ENCODE assay signal across 8 cellular contexts in the genomic region with DNA sequence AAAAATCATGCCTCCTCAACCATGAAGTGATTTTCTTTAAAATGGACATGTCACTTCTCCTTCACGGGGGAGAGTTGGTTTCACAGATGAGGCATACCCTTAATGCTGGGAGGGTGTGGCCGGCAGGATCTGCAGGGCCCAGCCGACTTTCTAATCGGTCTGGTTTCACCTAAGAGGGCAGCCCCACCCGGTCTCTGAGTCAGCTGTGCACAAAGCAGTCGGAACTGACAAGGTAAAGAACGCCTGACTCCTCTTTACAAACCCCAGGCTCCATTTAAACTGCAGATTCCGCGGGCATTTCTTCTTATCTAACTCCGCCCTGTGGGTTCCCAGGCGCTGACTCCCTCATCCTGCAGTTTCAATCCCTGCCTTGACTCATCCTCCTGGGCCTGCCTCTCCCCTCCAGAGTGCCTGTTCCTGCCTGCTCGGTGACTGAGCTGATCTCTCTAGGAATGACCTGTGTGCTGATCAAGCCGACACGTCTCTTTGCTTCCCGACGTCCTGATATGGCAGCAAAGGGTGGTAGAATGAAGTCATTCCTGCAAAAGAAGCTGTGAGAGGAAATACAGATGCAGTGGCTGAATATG.
DNase-seq lines count a peak whose midpoint lies in the region; ATAC-seq, FAIRE-seq and TF ChIP-seq lines count a peak whose summit lies in the region.

No MANE protein-coding gene starts in this region.

- peak; percentile 67 for ATAC-seq in GM19351 (IDR thresholded peaks at IDR 0.05; ENCODE audit: unreplicated experiment)
- peak in 3 of 4 donors; percentile 42 to 76 (median 52) for ATAC-seq in pancreas
- no peak for ATAC-seq in HG03095 (IDR thresholded peaks at IDR 0.05; ENCODE audit: unreplicated experiment)
- ATAC-seq in activated T-helper 17 cell treated with anti-CD3 and anti-CD28 coated beads, Interleukin-2, amount 50 U/mL, for 72 hours (replicated peaks), result no peak

- H3K9me3 Mint-ChIP-seq in activated T-helper 17 cell treated with anti-CD3 and anti-CD28 coated beads, Interleukin-2, amount 50 U/mL, for 72 hours, result no peaks in the 10 kb centered on the region

- FAIRE-seq in pancreas (lab: Jason Lieb, UNC), result no peak

- TF ChIP-seq POLR2A in esophagus squamous epithelium (IDR thresholded peaks at IDR 0.05), result no peak

- H3K27ac ChIP-seq in esophagus squamous epithelium (peak overlapping the region; percentile 46 to 72 (median 66)), pancreas (no peak overlapping the region)

- no peak overlapping the region for H3K4me3 Mint-ChIP-seq in activated T-helper 17 cell treated with anti-CD3 and anti-CD28 coated beads, Interleukin-2, amount 50 U/mL, for 72 hours

- in situ Hi-C loops in KBM-7 (cut with MboI; ENCODE audit: low pct_unique_long_range_greater_than_20kb, low sequenced_read_pairs), result no loop called here

- H3K4me1 ChIP-seq in esophagus squamous epithelium (peaks cover 7 to 42% (median 9%) of the 10 kb centered on the region in 3 donors), pancreas (peaks cover 0 to 11% (median 7%) of the 10 kb centered on the region in 3 donors)

- H3K27me3 ChIP-seq in esophagus squamous epithelium, result no peaks in the 10 kb centered on the region
- peaks cover 0 to 4% (median 0%) of the 10 kb centered on the region in 4 donors for H3K27me3 ChIP-seq in pancreas

- WGBS in esophagus squamous epithelium, 2 donors, result 15 to 22% methylated on average over 13 to 14 of the region's 16 CpGs
- WGBS in pancreas, 2 donors, result 38 to 39% methylated on average over 16 of the region's 16 CpGs

- H3K36me3 ChIP-seq in esophagus squamous epithelium (no peaks in the 10 kb centered on the region), pancreas (no peaks in the 10 kb centered on the region)

- peak overlapping the region in 3 of 4 donors; percentile 3 to 19 (median 10) for H3K4me3 ChIP-seq in esophagus squamous epithelium
- no peak overlapping the region for H3K4me3 ChIP-seq in pancreas

- TF ChIP-seq CTCF in esophagus squamous epithelium (IDR thresholded peaks at IDR 0.05), result no peak
- no peak for TF ChIP-seq CTCF in pancreas (IDR thresholded peaks at IDR 0.05)

- H3K36me3 Mint-ChIP-seq in activated T-helper 17 cell treated with anti-CD3 and anti-CD28 coated beads, Interleukin-2, amount 50 U/mL, for 72 hours (ENCODE audit: low read depth), result no peaks in the 10 kb centered on the region

- H3K4me1 Mint-ChIP-seq in activated T-helper 17 cell treated with anti-CD3 and anti-CD28 coated beads, Interleukin-2, amount 50 U/mL, for 72 hours, result no peaks in the 10 kb centered on the region

- DNase-seq in NCI-H69 (lab: John Stamatoyannopoulos, UW) (peak; percentile 69), esophagus squamous epithelium (lab: John Stamatoyannopoulos, UW) (no peak), pancreas (no peak), KBM-7 (no peak), midbrain (lab: John Stamatoyannopoulos, UW) (no peak)

- H3K9me3 ChIP-seq in esophagus squamous epithelium, result no peaks in the 10 kb centered on the region
- H3K9me3 ChIP-seq in pancreas, result no peaks in the 10 kb centered on the region

- intact Hi-C loops in esophagus squamous epithelium (cut with DNase I) (no loop called here), pancreas (cut with DNase I) (no loop called here)

- no peak overlapping the region for H3K27ac Mint-ChIP-seq in activated T-helper 17 cell treated with anti-CD3 and anti-CD28 coated beads, Interleukin-2, amount 50 U/mL, for 72 hours

- peaks cover 18% of the 10 kb centered on the region for H3K27me3 Mint-ChIP-seq in activated T-helper 17 cell treated with anti-CD3 and anti-CD28 coated beads, Interleukin-2, amount 50 U/mL, for 72 hours

Comparison
In these comparisons a context has a peak if more than half of its experiments do, and no peak if none do; other contexts are left out.
1. ATAC-seq: peak in GM19351 (single experiment) and pancreas (3 of 4); none in HG03095 (single experiment) and activated T-helper 17 cell treated with anti-CD3 and anti-CD28 coated beads, Interleukin-2, amount 50 U/mL, for 72 hours (single experiment).
2. H3K27ac ChIP-seq: peak in esophagus squamous epithelium (4 of 4); none in pancreas (0 of 4).
3. H3K4me3 ChIP-seq: peak in esophagus squamous epithelium (3 of 4); none in pancreas (0 of 4).